Comparison of ENCODE assay signal across 1 cellular context in the genomic region with DNA sequence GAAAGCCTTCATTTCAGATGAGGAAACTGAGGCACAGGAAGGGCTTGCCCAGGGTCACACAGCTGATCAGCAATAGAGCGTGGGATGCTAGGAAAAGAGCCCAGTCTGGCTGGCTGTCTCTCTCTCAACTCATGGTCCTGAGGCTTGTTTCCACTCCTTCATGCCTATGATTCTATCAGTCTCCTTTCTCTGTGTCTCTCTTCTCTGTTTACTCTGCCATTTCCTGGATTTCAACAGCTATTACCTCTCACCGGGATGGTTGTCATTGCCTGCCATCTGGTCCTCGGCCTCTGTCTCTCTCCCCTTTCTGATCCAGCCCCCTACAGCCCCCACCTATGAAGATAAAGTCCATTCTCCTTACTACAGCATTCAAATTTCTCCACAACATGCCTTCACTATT.
TF ChIP-seq lines count a peak whose summit lies in the region.

No MANE protein-coding gene starts in this region.

TF ChIP-seq in IMR-90, 13 proteins besides CTCF, POLR2A, EP300 and RAD21 (continued from another document):
- TF ChIP-seq, protein P1, sequence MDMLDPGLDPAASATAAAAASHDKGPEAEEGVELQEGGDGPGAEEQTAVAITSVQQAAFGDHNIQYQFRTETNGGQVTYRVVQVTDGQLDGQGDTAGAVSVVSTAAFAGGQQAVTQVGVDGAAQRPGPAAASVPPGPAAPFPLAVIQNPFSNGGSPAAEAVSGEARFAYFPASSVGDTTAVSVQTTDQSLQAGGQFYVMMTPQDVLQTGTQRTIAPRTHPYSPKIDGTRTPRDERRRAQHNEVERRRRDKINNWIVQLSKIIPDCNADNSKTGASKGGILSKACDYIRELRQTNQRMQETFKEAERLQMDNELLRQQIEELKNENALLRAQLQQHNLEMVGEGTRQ (IDR thresholded peaks at IDR 0.05; ENCODE audit: low read depth, low read length), result no peak
- TF ChIP-seq CHD1 (IDR thresholded peaks at IDR 0.05; ENCODE audit: low read depth, low read length) (no peak), MXI1 (IDR thresholded peaks at IDR 0.05; ENCODE audit: borderline replicate concordance, low read depth, low read length) (no peak)
